16 cellular contexts compared by ENCODE assay signal in the genomic region with DNA sequence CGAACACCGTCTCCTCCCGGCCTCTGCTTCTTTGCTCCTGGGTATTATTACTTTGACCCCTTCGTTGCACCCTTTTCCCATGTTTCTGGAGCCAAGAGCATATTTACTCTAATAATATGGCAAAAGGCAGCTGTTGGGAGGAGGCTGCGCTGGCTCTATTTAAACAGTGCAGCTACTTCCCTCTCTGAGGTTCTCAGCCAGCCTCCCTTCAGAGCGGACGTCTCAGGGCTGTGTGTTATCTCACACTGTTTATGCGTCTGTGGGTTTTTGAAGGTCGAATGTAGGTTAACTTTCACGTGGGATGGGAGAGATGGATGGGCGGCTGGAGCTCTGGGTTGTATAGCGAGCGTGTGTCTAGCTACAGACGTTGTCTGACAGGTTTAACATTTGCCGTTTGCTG. TPM values are rescaled to one million over a fixed set of nuclear protein-coding genes. Genes with fewer than 3 reads are reported as not detected.
A peak's percentile ranks its signal among the peaks of the same experiment; 100 is the strongest.
DNase-seq lines count a peak whose midpoint lies in the region; ATAC-seq and TF ChIP-seq lines count a peak whose summit lies in the region.
"Had no signal": no experiment of that assay in that cellular context is flagged by ENCODE, and none has a peak within 500 bp of the region (broad histone marks: within the 10 kb centered on the region; RNA-seq: fewer than 3 reads in every experiment).

No MANE protein-coding gene starts in this region.

- DNase-seq in cardiac septum (ENCODE audit: low spot score) = peak; percentile 20
- DNase-seq in heart left ventricle = no peak
- peak; percentile 36 for DNase-seq in UCSD-AML1 (lab: John Stamatoyannopoulos, UW; ENCODE audit: unreplicated experiment)
- peak; percentile 20 for DNase-seq in medulla oblongata (ENCODE audit: extremely low spot score)
- DNase-seq in transverse colon = no peak
- DNase-seq in effector CD8-positive, alpha-beta T cell (lab: John Stamatoyannopoulos, UW) = no peak
- DNase-seq in vagina (ENCODE audit: extremely low spot score in 2 of 2) = no peak
- no peak for DNase-seq in AG20443 (ENCODE audit: low spot score)
- DNase-seq: activated CD4-positive, alpha-beta T cell treated with anti-CD3 and anti-CD28 coated beads for 48 hours; DMS79; left ventricle myocardium inferior; NCI-H774; nephron progenitor cell; retina had no signal

- H3K27me3 ChIP-seq in heart left ventricle (peaks cover 0 to 28% (median 3%) of the 10 kb centered on the region in 9 donors), transverse colon (no peaks in the 10 kb centered on the region), vagina (no peaks in the 10 kb centered on the region)
- H3K27me3 ChIP-seq: ascending aorta had no signal

- intact Hi-C loops in cardiac septum (cut with DNase I) (no loop called here), heart left ventricle (cut with DNase I) (no loop called here), transverse colon (cut with DNase I; ENCODE audit: low total_unique reads) (no loop called here), vagina (cut with DNase I) (no loop called here)

- 23 to 31% (median 27%) methylated on average over 15 of the region's 15 CpGs for WGBS in heart left ventricle, 4 donors
- 6 to 11% methylated on average over 3 to 15 of the region's 15 CpGs for WGBS in transverse colon (ENCODE audit: low coverage in 1 of 2), 2 donors

- no peak for TF ChIP-seq EP300 in transverse colon (IDR thresholded peaks at IDR 0.05; ENCODE audit: low read depth)

- H3K4me3 ChIP-seq in heart left ventricle (no peak overlapping the region), transverse colon (no peak overlapping the region), vagina (no peak overlapping the region)
- H3K4me3 ChIP-seq: ascending aorta, left ventricle myocardium inferior had no signal

- no peak overlapping the region for H3K27ac ChIP-seq in heart left ventricle
- H3K27ac ChIP-seq in transverse colon = peak overlapping the region in 3 of 4 donors; percentile 13 to 44 (median 33)
- no peak overlapping the region for H3K27ac ChIP-seq in vagina
- H3K27ac ChIP-seq: ascending aorta, esophagus muscularis mucosa, left ventricle myocardium inferior had no signal

- no peak for ATAC-seq in heart left ventricle

- TF ChIP-seq CTCF in heart left ventricle (IDR thresholded peaks at IDR 0.05) = no peak
- no peak for TF ChIP-seq CTCF in transverse colon (IDR thresholded peaks at IDR 0.05)
- no peak for TF ChIP-seq CTCF in vagina (IDR thresholded peaks at IDR 0.05)

- in situ Hi-C loops in transverse colon (cut with MboI; ENCODE audit: low pct_ligation_motif_present in 1 of 4, low pct_unique_long_range_greater_than_20kb in 1 of 4, low sequenced_read_pairs in 3 of 4) = no loop called here

- H3K36me3 ChIP-seq in heart left ventricle (no peaks in the 10 kb centered on the region), transverse colon (no peaks in the 10 kb centered on the region), vagina (no peaks in the 10 kb centered on the region)
- H3K36me3 ChIP-seq: ascending aorta, esophagus muscularis mucosa, left ventricle myocardium inferior had no signal

- H3K9me3 ChIP-seq in heart left ventricle (peaks cover 0 to 3% (median 0%) of the 10 kb centered on the region in 12 donors), transverse colon (no peaks in the 10 kb centered on the region), vagina (no peaks in the 10 kb centered on the region)
- H3K9me3 ChIP-seq: ascending aorta, esophagus muscularis mucosa, left ventricle myocardium inferior had no signal

- TF ChIP-seq POLR2A in heart left ventricle (IDR thresholded peaks at IDR 0.05) (no peak), transverse colon (IDR thresholded peaks at IDR 0.05) (no peak), vagina (IDR thresholded peaks at IDR 0.05) (no peak)

- H3K4me1 ChIP-seq in heart left ventricle (peaks cover 0 to 2% (median 0%) of the 10 kb centered on the region in 12 donors), transverse colon (peaks cover 4 to 15% (median 12%) of the 10 kb centered on the region in 4 donors), vagina (no peaks in the 10 kb centered on the region)
- H3K4me1 ChIP-seq: ascending aorta, left ventricle myocardium inferior had no signal

RNA-seq across cellular contexts. Expression of a gene that starts 45.3 kb away (rescaled TPM):
- total RNA-seq in cardiac septum (1,440 TPM), heart left ventricle (1,000 to 10,000 TPM; 1,047 to 2,365 (median 1,785) TPM), transverse colon (1,000 to 10,000 TPM in 2 of 4 donors, 100 to 1,000 TPM in 2; 635 to 1,115 (median 865) TPM), vagina (430 TPM)
- polyA plus RNA-seq in heart left ventricle = 1,000 to 10,000 TPM; 1,879 to 5,448 TPM

RNA-seq across cellular contexts. Expression of a gene that starts 45.4 kb away (rescaled TPM):
- 20.3 TPM for total RNA-seq in cardiac septum
- total RNA-seq in heart left ventricle = 10 to 100 TPM; 20.7 to 39.1 (median 24.4) TPM
- polyA plus RNA-seq in heart left ventricle = 10 to 100 TPM in 1 of 2 donors, 1 to 10 TPM in 1; 9.2 to 28.8 TPM
- 10 to 100 TPM; 27.9 to 40.0 (median 31.8) TPM for total RNA-seq in transverse colon
- total RNA-seq in vagina = 42.0 TPM

RNA-seq across cellular contexts. Expression of a gene that starts 54.2 kb away (rescaled TPM):
- total RNA-seq in cardiac septum = 1.6 TPM
- total RNA-seq in heart left ventricle = 10 to 100 TPM in 2 of 9 donors, 1 to 10 TPM in 7; 1.8 to 31.8 (median 3.8) TPM
- polyA plus RNA-seq in heart left ventricle = 1 to 10 TPM; 1.0 to 2.1 TPM
- total RNA-seq in transverse colon = 10 to 100 TPM; 20.7 to 70.7 (median 45.2) TPM
- total RNA-seq in vagina = 7.6 TPM

Comparison
In these comparisons a context has a peak if more than half of its experiments do, and no peak if none do; other contexts are left out.
1. DNase-seq: peak in cardiac septum (single experiment), UCSD-AML1 (single experiment) and medulla oblongata (single experiment); none in heart left ventricle (0 of 5), transverse colon (single experiment), effector CD8-positive, alpha-beta T cell (single experiment), vagina (0 of 2) and AG20443 (single experiment).
2. H3K27ac ChIP-seq: peak in transverse colon (3 of 4); none in heart left ventricle (0 of 12) and vagina (single experiment).